In the genomic region with DNA sequence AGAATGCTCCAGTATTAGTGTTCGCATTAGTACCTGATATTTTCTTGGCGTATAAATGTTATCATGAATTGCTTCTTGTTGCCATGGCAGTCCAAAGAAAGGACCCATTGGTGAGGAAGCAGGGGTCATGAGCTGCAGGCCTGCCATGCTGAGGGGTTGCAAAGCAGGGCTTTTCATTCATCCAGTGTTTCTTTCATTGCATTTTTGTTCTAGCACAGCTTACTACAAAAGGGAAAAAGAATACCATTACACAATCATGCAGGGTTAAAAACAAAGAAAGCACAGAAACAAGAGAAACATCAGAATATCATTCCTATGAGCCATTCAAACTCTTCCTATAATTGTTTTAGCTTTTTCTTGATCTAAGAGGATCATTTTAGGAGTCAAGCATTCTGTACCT, we compare ENCODE assay signal across 24 cellular contexts. TPM values are rescaled to one million over a fixed set of nuclear protein-coding genes. Genes with fewer than 3 reads are reported as not detected.
A peak's percentile ranks its signal among the peaks of the same experiment; 100 is the strongest.
DNase-seq lines count a peak whose midpoint lies in the region; ATAC-seq and TF ChIP-seq lines count a peak whose summit lies in the region.
"Had no signal": no experiment of that assay in that cellular context is flagged by ENCODE, and none has a peak within 500 bp of the region (broad histone marks: within the 10 kb centered on the region; RNA-seq: fewer than 3 reads in every experiment).

No MANE protein-coding gene starts in this region.

- no peaks in the 10 kb centered on the region for H3K9me3 ChIP-seq in T-helper 17 cell (ENCODE audit: control insufficient read depth, low read length, poor library complexity, severe bottlenecking)
- H3K9me3 ChIP-seq in tibial artery = no peaks in the 10 kb centered on the region
- H3K9me3 ChIP-seq: spleen, thoracic aorta had no signal

- H3K36me3 Mint-ChIP-seq in T-helper 17 cell (ENCODE audit: low read depth) = peaks cover 4% of the 10 kb centered on the region

- intact Hi-C loops in tibial artery (cut with DNase I; ENCODE audit: low total_unique reads) = no loop called here

- peaks cover 15 to 33% (median 27%) of the 10 kb centered on the region in 3 donors for H3K36me3 ChIP-seq in tibial artery

- TF ChIP-seq CTCF in tibial artery (IDR thresholded peaks at IDR 0.05) (no peak), foreskin keratinocyte (conservative IDR thresholded peaks at IDR 0.05) (no peak)

- no peak overlapping the region for H3K4me3 Mint-ChIP-seq in T-helper 17 cell
- H3K4me3 Mint-ChIP-seq: activated naive CD4-positive, alpha-beta T cell treated with anti-CD3 and anti-CD28 coated beads, Interleukin-2, amount 50 U/mL, for 24 hours; activated T-helper 1 cell treated with anti-CD3 and anti-CD28 coated beads, Interleukin-12 subunit alpha, Interleukin-12 subunit beta, Interleukin-2, Interleukin-4 antibody, amounts not matched to agents 30 ng/mL and 10 ng/mL and 1 ng/mL, durations not matched to agents 14 hours and 24 hours and 36 hours; CD8-positive, alpha-beta T cell; stimulated activated naive B cell treated with anti-CD40 and anti-IgM and Interleukin-4, amounts not matched to agents 10 μg/mL and 1 μg/mL and 100 μg/mL, for 72 hours had no signal

- H3K27ac ChIP-seq in temporal lobe (ENCODE audit: low read depth, low read length) (peak overlapping the region; percentile 67), tibial artery (no peak overlapping the region), foreskin keratinocyte (no peak overlapping the region)
- H3K27ac ChIP-seq: thoracic aorta had no signal

- H3K27me3 ChIP-seq in tibial artery = no peaks in the 10 kb centered on the region
- H3K27me3 ChIP-seq in foreskin keratinocyte = no peaks in the 10 kb centered on the region
- H3K27me3 ChIP-seq: spleen had no signal

- no peak for DNase-seq in T-helper 17 cell
- DNase-seq in dermis blood vessel endothelial cell = peak; percentile 38
- DNase-seq in medulla oblongata (ENCODE audit: extremely low spot score) = peak; percentile 74
- DNase-seq in tibial artery = no peak
- DNase-seq in foreskin keratinocyte = no peak
- no peak for DNase-seq in AG08395 (ENCODE audit: low spot score)
- DNase-seq: activated CD4-positive, alpha-beta T cell treated with anti-CD3 and anti-CD28 coated beads, Interleukin-2, amount 50 U/mL, for 1 hour; CD8-positive, alpha-beta T cell; GOT3; Karpas-422; kidney glomerular epithelial cell; NCI-H1694; NCI-H510A treated with DMSO at 0.1 percent for 48 hours; PC-3; spleen; stimulated activated CD4-positive, alpha-beta T cell treated with anti-CD3 and anti-CD28 coated beads, Interleukin-4, amount 100 ng/mL, for 1 hour; stimulated activated naive B cell treated with anti-CD40 and anti-IgM and Interleukin-4, amounts not matched to agents 10 μg/mL and 1 μg/mL and 100 μg/mL, for 72 hours; T1000 had no signal

- no peaks in the 10 kb centered on the region for H3K27me3 Mint-ChIP-seq in T-helper 17 cell
- H3K27me3 Mint-ChIP-seq: activated naive CD4-positive, alpha-beta T cell treated with anti-CD3 and anti-CD28 coated beads, Interleukin-2, amount 50 U/mL, for 24 hours; stimulated activated naive B cell treated with anti-CD40 and anti-IgM and Interleukin-4, amounts not matched to agents 10 μg/mL and 1 μg/mL and 100 μg/mL, for 72 hours had no signal

- H3K4me1 Mint-ChIP-seq in T-helper 17 cell = peaks cover 36% of the 10 kb centered on the region

- H3K4me3 ChIP-seq in tibial artery = no peak overlapping the region
- H3K4me3 ChIP-seq: lung, spleen, thoracic aorta had no signal

- ATAC-seq in T-helper 17 cell (no peak), foreskin keratinocyte (no peak)
- ATAC-seq: CD8-positive, alpha-beta T cell; Right ventricle myocardium inferior; stimulated activated naive B cell treated with anti-CD40 and anti-IgM and Interleukin-4, amounts not matched to agents 10 μg/mL and 1 μg/mL and 100 μg/mL, for 72 hours had no signal

- peak overlapping the region; percentile 47 for H3K27ac Mint-ChIP-seq in T-helper 17 cell
- H3K27ac Mint-ChIP-seq: activated naive CD4-positive, alpha-beta T cell treated with anti-CD3 and anti-CD28 coated beads, Interleukin-2, amount 50 U/mL, for 24 hours; activated T-helper 1 cell treated with anti-CD3 and anti-CD28 coated beads, Interleukin-12 subunit alpha, Interleukin-12 subunit beta, Interleukin-2, Interleukin-4 antibody, amounts not matched to agents 30 ng/mL and 10 ng/mL and 1 ng/mL, durations not matched to agents 14 hours and 24 hours and 36 hours; CD8-positive, alpha-beta T cell; stimulated activated naive B cell treated with anti-CD40 and anti-IgM and Interleukin-4, amounts not matched to agents 10 μg/mL and 1 μg/mL and 100 μg/mL, for 72 hours had no signal

- H3K4me1 ChIP-seq in tibial artery = peaks cover 0 to 35% (median 10%) of the 10 kb centered on the region in 4 donors
- no peaks in the 10 kb centered on the region for H3K4me1 ChIP-seq in foreskin keratinocyte

RNA-seq across cellular contexts. Expression of gene DICER1, which starts 24.0 kb away (rescaled TPM):
- total RNA-seq in T-helper 17 cell = 10 to 100 TPM; 44.0 to 54.9 TPM
- 34.3 and 38.3 TPM in 2 replicates for total RNA-seq in dermis blood vessel endothelial cell
- 102 TPM for total RNA-seq in temporal lobe
- 29.8 and 32.3 TPM in 2 replicates for total RNA-seq in foreskin keratinocyte
- 2.8 and 3.6 TPM in 2 replicates for polyA plus RNA-seq in foreskin keratinocyte

Comparison
In these comparisons a context has a peak if more than half of its experiments do, and no peak if none do; other contexts are left out.
1. DNase-seq: peak in dermis blood vessel endothelial cell (single experiment) and medulla oblongata (single experiment); none in T-helper 17 cell (0 of 3), tibial artery (0 of 2), foreskin keratinocyte (0 of 2) and AG08395 (single experiment).